In genomic region chr1:31764307-31765040, GRCh38 we compare ENCODE assay signal across 8 cellular contexts. TPM values are rescaled to one million over a fixed set of nuclear protein-coding genes. Genes with fewer than 3 reads are reported as not detected.
DNase-seq lines count a peak whose midpoint lies in the region; ATAC-seq, FAIRE-seq and TF ChIP-seq lines count a peak whose summit lies in the region.

TSS of gene ADGRB2 (minus strand) at chr1:31764340. CDS start at chr1:31757221, 7,119 bp downstream.

- 0 out of 2 replicates have a peak, but pooled peaks cover 4% of the 10 kb centered on the region for H3K79me2 ChIP-seq in Karpas-422 (ENCODE audit: low read length)

- peak within 1 kb of the TSS; percentile 81 for H3K4me3 Mint-ChIP-seq in activated T-helper 1 cell treated with anti-CD3 and anti-CD28 coated beads, Interleukin-12 subunit alpha, Interleukin-12 subunit beta, Interleukin-2, Interleukin-4 antibody, amounts not matched to agents 30 ng/mL and 10 ng/mL and 1 ng/mL, durations not matched to agents 14 hours and 24 hours and 36 hours

- H3K27ac Mint-ChIP-seq in activated T-helper 1 cell treated with anti-CD3 and anti-CD28 coated beads, Interleukin-12 subunit alpha, Interleukin-12 subunit beta, Interleukin-2, Interleukin-4 antibody, amounts not matched to agents 30 ng/mL and 10 ng/mL and 1 ng/mL, durations not matched to agents 14 hours and 24 hours and 36 hours: no peak within 1 kb of the TSS

- ATAC-seq in Right ventricle myocardium superior (ENCODE audit: poor library complexity) (no peak), GM18511 (IDR thresholded peaks at IDR 0.05; ENCODE audit: unreplicated experiment) (no peak), GM21360 (IDR thresholded peaks at IDR 0.05; ENCODE audit: unreplicated experiment) (no peak), HG02852 (IDR thresholded peaks at IDR 0.05; ENCODE audit: unreplicated experiment) (no peak)

- DNase-seq in D721Med (ENCODE audit: insufficient read length, low spot score) (no peak), Karpas-422 (peak; percentile 81), Right ventricle myocardium superior (no peak), retinal pigment epithelial cell (ENCODE audit: low read depth) (no peak)
- DNase-seq in activated T-helper 1 cell treated with anti-CD3 and anti-CD28 coated beads, Interleukin-12 subunit alpha, Interleukin-12 subunit beta, Interleukin-2, Interleukin-4 antibody, amounts not matched to agents 30 ng/mL and 10 ng/mL and 1 ng/mL, durations not matched to agents 14 hours and 24 hours and 36 hours (ENCODE audit: low spot score): no peak

- H4K20me1 ChIP-seq in Karpas-422 (ENCODE audit: insufficient read depth, low read depth, low read length): peaks cover 29% of the 10 kb centered on the region

- H3K36me3 Mint-ChIP-seq in activated T-helper 1 cell treated with anti-CD3 and anti-CD28 coated beads, Interleukin-12 subunit alpha, Interleukin-12 subunit beta, Interleukin-2, Interleukin-4 antibody, amounts not matched to agents 30 ng/mL and 10 ng/mL and 1 ng/mL, durations not matched to agents 14 hours and 24 hours and 36 hours (ENCODE audit: low read depth): no peaks in the 10 kb centered on the region

- H3K4me3 ChIP-seq in Karpas-422 (ENCODE audit: low read length): peak within 1 kb of the TSS; percentile 88
- H3K4me3 ChIP-seq in retinal pigment epithelial cell (ENCODE audit: low read length): peak within 1 kb of the TSS; percentile 49

- no peaks in the 10 kb centered on the region for H3K36me3 ChIP-seq in Karpas-422 (ENCODE audit: insufficient read depth, low read length)

- H3K4me2 ChIP-seq in Karpas-422 (ENCODE audit: low read depth, low read length, poor library complexity, severe bottlenecking): peak within 1 kb of the TSS; percentile 92

- peak within 1 kb of the TSS; percentile 80 for H3K9ac ChIP-seq in Karpas-422 (ENCODE audit: low read length)

- peaks cover 66% of the 10 kb centered on the region for H3K4me1 ChIP-seq in Karpas-422 (ENCODE audit: low read length)

- no peaks in the 10 kb centered on the region for H3K9me2 ChIP-seq in Karpas-422 (replicated peaks; ENCODE audit: insufficient read depth, low read length)

- H3K27ac ChIP-seq in Karpas-422 (ENCODE audit: low read length): peak within 1 kb of the TSS; percentile 65

- peak; percentile 7 for TF ChIP-seq CTCF in D721Med (IDR thresholded peaks at IDR 0.05; ENCODE audit: insufficient read depth, missing control alignments)
- TF ChIP-seq CTCF in retinal pigment epithelial cell (conservative IDR thresholded peaks at IDR 0.05; ENCODE audit: low read depth, low read length): no peak

- FAIRE-seq in D721Med (lab: Jason Lieb, UNC): no peak

- no peaks in the 10 kb centered on the region for H3K9me3 Mint-ChIP-seq in activated T-helper 1 cell treated with anti-CD3 and anti-CD28 coated beads, Interleukin-12 subunit alpha, Interleukin-12 subunit beta, Interleukin-2, Interleukin-4 antibody, amounts not matched to agents 30 ng/mL and 10 ng/mL and 1 ng/mL, durations not matched to agents 14 hours and 24 hours and 36 hours

- H3K9me3 ChIP-seq in Karpas-422 (ENCODE audit: low read length): no peaks in the 10 kb centered on the region

- intact Hi-C loops in activated T-helper 1 cell treated with anti-CD3 and anti-CD28 coated beads, Interleukin-12 subunit alpha, Interleukin-12 subunit beta, Interleukin-2, Interleukin-4 antibody, amounts not matched to agents 30 ng/mL and 10 ng/mL and 1 ng/mL, durations not matched to agents 14 hours and 24 hours and 36 hours (cut with micrococcal nuclease): loop anchor here (5.0 kb wide), 3 partner anchors 57 to 1022 kb away; no protein-coding TSS in a partner anchor
- intact Hi-C loops in Right ventricle myocardium superior (cut with DNase I): loop anchor here (10.0 kb wide), 1 partner anchor 50 kb away; no protein-coding TSS in a partner anchor

- H3K27me3 ChIP-seq in Karpas-422 (ENCODE audit: low read length): no peaks in the 10 kb centered on the region

- H3K27me3 Mint-ChIP-seq in activated T-helper 1 cell treated with anti-CD3 and anti-CD28 coated beads, Interleukin-12 subunit alpha, Interleukin-12 subunit beta, Interleukin-2, Interleukin-4 antibody, amounts not matched to agents 30 ng/mL and 10 ng/mL and 1 ng/mL, durations not matched to agents 14 hours and 24 hours and 36 hours (ENCODE audit: insufficient read depth): peaks cover 66% of the 10 kb centered on the region

- no peak within 1 kb of the TSS for H2AFZ ChIP-seq in Karpas-422 (ENCODE audit: low read length)

- peaks cover 38% of the 10 kb centered on the region for H3K4me1 Mint-ChIP-seq in activated T-helper 1 cell treated with anti-CD3 and anti-CD28 coated beads, Interleukin-12 subunit alpha, Interleukin-12 subunit beta, Interleukin-2, Interleukin-4 antibody, amounts not matched to agents 30 ng/mL and 10 ng/mL and 1 ng/mL, durations not matched to agents 14 hours and 24 hours and 36 hours (ENCODE audit: low read depth)

RNA-seq across cellular contexts. Expression of gene ADGRB2, which starts in this region (rescaled TPM):
- 9.2 and 28.5 TPM in 2 replicates for total RNA-seq in Karpas-422 (2014; rRNA removed; shearing (Covaris generic); ENCODE audit: low replicate concordance)
- 0.13 and 0.29 TPM in 2 replicates for total RNA-seq in activated T-helper 1 cell treated with anti-CD3 and anti-CD28 coated beads, Interleukin-12 subunit alpha, Interleukin-12 subunit beta, Interleukin-2, Interleukin-4 antibody, amounts not matched to agents 30 ng/mL and 10 ng/mL and 1 ng/mL, durations not matched to agents 14 hours and 24 hours and 36 hours
- total RNA-seq in Right ventricle myocardium superior: 14.7 TPM
